ENCODE assay signal across 1 cellular context in genomic region chrX:7993873-7994272, GRCh38.
TF ChIP-seq lines count a peak whose summit lies in the region.

No MANE protein-coding gene starts in this region.

TF ChIP-seq in HepG2, 621 proteins besides CTCF, POLR2A, EP300 and RAD21 (continued from another document):
- TF ChIP-seq, protein P1, sequence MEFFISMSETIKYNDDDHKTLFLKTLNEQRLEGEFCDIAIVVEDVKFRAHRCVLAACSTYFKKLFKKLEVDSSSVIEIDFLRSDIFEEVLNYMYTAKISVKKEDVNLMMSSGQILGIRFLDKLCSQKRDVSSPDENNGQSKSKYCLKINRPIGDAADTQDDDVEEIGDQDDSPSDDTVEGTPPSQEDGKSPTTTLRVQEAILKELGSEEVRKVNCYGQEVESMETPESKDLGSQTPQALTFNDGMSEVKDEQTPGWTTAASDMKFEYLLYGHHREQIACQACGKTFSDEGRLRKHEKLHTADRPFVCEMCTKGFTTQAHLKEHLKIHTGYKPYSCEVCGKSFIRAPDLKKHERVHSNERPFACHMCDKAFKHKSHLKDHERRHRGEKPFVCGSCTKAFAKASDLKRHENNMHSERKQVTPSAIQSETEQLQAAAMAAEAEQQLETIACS (CRISPR knock-in tag; IDR thresholded peaks at IDR 0.05) = no peak
- TF ChIP-seq TAF15 (IDR thresholded peaks at IDR 0.05; ENCODE audit: low read depth, low read length, poor library complexity, severe bottlenecking) = no peak
- TF ChIP-seq, protein P2, sequence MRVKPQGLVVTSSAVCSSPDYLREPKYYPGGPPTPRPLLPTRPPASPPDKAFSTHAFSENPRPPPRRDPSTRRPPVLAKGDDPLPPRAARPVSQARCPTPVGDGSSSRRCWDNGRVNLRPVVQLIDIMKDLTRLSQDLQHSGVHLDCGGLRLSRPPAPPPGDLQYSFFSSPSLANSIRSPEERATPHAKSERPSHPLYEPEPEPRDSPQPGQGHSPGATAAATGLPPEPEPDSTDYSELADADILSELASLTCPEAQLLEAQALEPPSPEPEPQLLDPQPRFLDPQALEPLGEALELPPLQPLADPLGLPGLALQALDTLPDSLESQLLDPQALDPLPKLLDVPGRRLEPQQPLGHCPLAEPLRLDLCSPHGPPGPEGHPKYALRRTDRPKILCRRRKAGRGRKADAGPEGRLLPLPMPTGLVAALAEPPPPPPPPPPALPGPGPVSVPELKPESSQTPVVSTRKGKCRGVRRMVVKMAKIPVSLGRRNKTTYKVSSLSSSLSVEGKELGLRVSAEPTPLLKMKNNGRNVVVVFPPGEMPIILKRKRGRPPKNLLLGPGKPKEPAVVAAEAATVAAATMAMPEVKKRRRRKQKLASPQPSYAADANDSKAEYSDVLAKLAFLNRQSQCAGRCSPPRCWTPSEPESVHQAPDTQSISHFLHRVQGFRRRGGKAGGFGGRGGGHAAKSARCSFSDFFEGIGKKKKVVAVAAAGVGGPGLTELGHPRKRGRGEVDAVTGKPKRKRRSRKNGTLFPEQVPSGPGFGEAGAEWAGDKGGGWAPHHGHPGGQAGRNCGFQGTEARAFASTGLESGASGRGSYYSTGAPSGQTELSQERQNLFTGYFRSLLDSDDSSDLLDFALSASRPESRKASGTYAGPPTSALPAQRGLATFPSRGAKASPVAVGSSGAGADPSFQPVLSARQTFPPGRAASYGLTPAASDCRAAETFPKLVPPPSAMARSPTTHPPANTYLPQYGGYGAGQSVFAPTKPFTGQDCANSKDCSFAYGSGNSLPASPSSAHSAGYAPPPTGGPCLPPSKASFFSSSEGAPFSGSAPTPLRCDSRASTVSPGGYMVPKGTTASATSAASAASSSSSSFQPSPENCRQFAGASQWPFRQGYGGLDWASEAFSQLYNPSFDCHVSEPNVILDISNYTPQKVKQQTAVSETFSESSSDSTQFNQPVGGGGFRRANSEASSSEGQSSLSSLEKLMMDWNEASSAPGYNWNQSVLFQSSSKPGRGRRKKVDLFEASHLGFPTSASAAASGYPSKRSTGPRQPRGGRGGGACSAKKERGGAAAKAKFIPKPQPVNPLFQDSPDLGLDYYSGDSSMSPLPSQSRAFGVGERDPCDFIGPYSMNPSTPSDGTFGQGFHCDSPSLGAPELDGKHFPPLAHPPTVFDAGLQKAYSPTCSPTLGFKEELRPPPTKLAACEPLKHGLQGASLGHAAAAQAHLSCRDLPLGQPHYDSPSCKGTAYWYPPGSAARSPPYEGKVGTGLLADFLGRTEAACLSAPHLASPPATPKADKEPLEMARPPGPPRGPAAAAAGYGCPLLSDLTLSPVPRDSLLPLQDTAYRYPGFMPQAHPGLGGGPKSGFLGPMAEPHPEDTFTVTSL (CRISPR knock-in tag; IDR thresholded peaks at IDR 0.05; ENCODE audit: borderline replicate concordance) = no peak
